ENCODE assay signal across 8 cellular contexts in the genomic region with DNA sequence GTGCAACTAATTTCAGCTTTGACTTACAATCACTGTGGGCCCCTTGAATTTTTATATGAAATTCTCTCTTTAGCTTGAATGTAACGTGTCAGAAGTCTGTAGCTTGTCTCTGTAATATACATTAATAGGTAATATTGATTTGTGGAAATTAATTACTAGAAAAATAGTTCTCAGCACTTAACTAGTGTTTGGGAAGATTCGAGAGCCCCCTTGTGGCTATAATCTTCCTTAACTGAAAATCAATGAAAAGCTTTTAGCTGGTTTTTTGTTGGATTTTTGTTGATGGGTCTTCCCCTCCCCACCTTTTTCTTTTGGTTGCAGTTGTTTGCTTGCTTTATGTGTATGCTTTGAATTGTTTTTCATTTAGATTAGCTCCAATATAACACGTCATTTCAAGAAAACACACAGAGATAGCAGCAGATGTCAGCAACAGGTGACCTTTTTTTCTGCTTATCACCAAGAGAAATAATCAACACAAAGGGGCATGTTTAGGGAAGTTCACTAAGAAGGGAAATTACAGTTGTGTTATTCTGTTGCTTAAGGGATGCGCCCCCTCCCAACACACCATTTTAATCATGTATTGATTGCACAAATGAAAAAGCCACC.
DNase-seq lines count a peak whose midpoint lies in the region; ATAC-seq and TF ChIP-seq lines count a peak whose summit lies in the region.

No MANE protein-coding gene starts in this region.

- no peaks in the 10 kb centered on the region for H3K9me3 Mint-ChIP-seq in neural progenitor cell
- H3K9me3 Mint-ChIP-seq in activated CD4-positive, alpha-beta memory T cell treated with anti-CD3 and anti-CD28 coated beads, Interleukin-2, amount 10 ng/mL, durations not matched to agents 7 days and 5 days = no peaks in the 10 kb centered on the region

- CTCF ChIA-PET in GM10248 (lab: Yijun Ruan, JAX) = interaction anchor here (0.9 to 3.1 kb wide), 10 partner anchors 10 to 798 kb away, joined by 3 to 53 read pairs (median 6); no protein-coding TSS in a partner anchor
- CTCF ChIA-PET in activated CD4-positive, alpha-beta memory T cell treated with anti-CD3 and anti-CD28 coated beads, Interleukin-2, amount 10 ng/mL, durations not matched to agents 7 days and 5 days (lab: Charles Lee) = interaction anchor here (1.0 to 1.3 kb wide), 5 partner anchors 8 to 797 kb away, joined by 3 to 6 read pairs (median 3); no protein-coding TSS in a partner anchor

- peak overlapping the region; percentile 68 for H2AFZ ChIP-seq in neural progenitor cell (replicated peaks)

- H3K4me1 ChIP-seq in neural progenitor cell = peaks cover 6% of the 10 kb centered on the region

- POLR2A ChIA-PET in GM10248 (lab: Yijun Ruan, JAX) = no interaction called here
- POLR2A ChIA-PET in activated CD4-positive, alpha-beta memory T cell treated with anti-CD3 and anti-CD28 coated beads, Interleukin-2, amount 10 ng/mL, durations not matched to agents 7 days and 5 days (lab: Charles Lee) = no interaction called here

- TF ChIP-seq CTCF in GM10248 (IDR thresholded peaks at IDR 0.05; ENCODE audit: control extremely low read depth, extremely low read depth, low read depth, missing control alignments) (peak; percentile 36), dorsolateral prefrontal cortex (IDR thresholded peaks at IDR 0.05 in 54 of 56, conservative IDR thresholded peaks at IDR 0.05 in 2 of 56; ENCODE audit: low read depth in 1 of 56, partially characterized antibody in 56 of 56) (peak; percentile 49 to 79 (median 65)), neural progenitor cell (IDR thresholded peaks at IDR 0.05) (peak; percentile 80)

- ATAC-seq in T-helper 17 cell = no peak
- ATAC-seq in GM21576 (IDR thresholded peaks at IDR 0.05; ENCODE audit: unreplicated experiment) = no peak

- H3K79me2 ChIP-seq in neural progenitor cell (ENCODE audit: low read depth) = no peaks in the 10 kb centered on the region

- peaks cover 4% of the 10 kb centered on the region for H3K9me3 ChIP-seq in neural progenitor cell (ENCODE audit: low read depth)
- no peaks in the 10 kb centered on the region for H3K9me3 ChIP-seq in T-helper 17 cell (ENCODE audit: control insufficient read depth, low read length, poor library complexity, severe bottlenecking)

- H3K9ac ChIP-seq in neural progenitor cell = no peak overlapping the region

- no peak overlapping the region for H3K4me3 ChIP-seq in dorsolateral prefrontal cortex
- H3K4me3 ChIP-seq in neural progenitor cell = no peak overlapping the region

- DNase-seq in GM10248 (ENCODE audit: extremely low spot score) (no peak), NCI-H1694 treated with DMSO at 0.1 percent for 48 hours (lab: John Stamatoyannopoulos, UW) (peak; percentile 27), dorsolateral prefrontal cortex (no peak), neural progenitor cell (ENCODE audit: low spot score) (peak; percentile 55), T-helper 17 cell (no peak), NCI-H128 (lab: John Stamatoyannopoulos, UW; ENCODE audit: unreplicated experiment) (no peak)
- DNase-seq in activated CD4-positive, alpha-beta memory T cell treated with anti-CD3 and anti-CD28 coated beads, Interleukin-2, amount 10 ng/mL, durations not matched to agents 7 days and 5 days = no peak

- H3K4me2 ChIP-seq in neural progenitor cell = no peak overlapping the region

- H3K27me3 ChIP-seq in dorsolateral prefrontal cortex (no peaks in the 10 kb centered on the region), neural progenitor cell (no peaks in the 10 kb centered on the region)

- H3K4me3 Mint-ChIP-seq in neural progenitor cell = no peak overlapping the region
- H3K4me3 Mint-ChIP-seq in T-helper 17 cell = no peak overlapping the region
- H3K4me3 Mint-ChIP-seq in activated CD4-positive, alpha-beta memory T cell treated with anti-CD3 and anti-CD28 coated beads, Interleukin-2, amount 10 ng/mL, durations not matched to agents 7 days and 5 days = no peak overlapping the region

- no peaks in the 10 kb centered on the region for H3F3A ChIP-seq in neural progenitor cell (ENCODE audit: low read depth)

- H3K36me3 ChIP-seq in neural progenitor cell = no peaks in the 10 kb centered on the region

- H3K27me3 Mint-ChIP-seq in neural progenitor cell (ENCODE audit: insufficient read depth, low read depth) (peaks cover 3% of the 10 kb centered on the region), T-helper 17 cell (peaks cover 5% of the 10 kb centered on the region)
- no peaks in the 10 kb centered on the region for H3K27me3 Mint-ChIP-seq in activated CD4-positive, alpha-beta memory T cell treated with anti-CD3 and anti-CD28 coated beads, Interleukin-2, amount 10 ng/mL, durations not matched to agents 7 days and 5 days

- no peaks in the 10 kb centered on the region for H4K20me1 ChIP-seq in neural progenitor cell (ENCODE audit: low read depth)

- H3K27ac ChIP-seq in dorsolateral prefrontal cortex (no peak overlapping the region), neural progenitor cell (no peak overlapping the region)

- intact Hi-C loops in dorsolateral prefrontal cortex (cut with DNase I) = loop anchor here in 1 of 2 donors (10.0 kb wide), 1 partner anchor 803 kb away; no protein-coding TSS in a partner anchor

- H3K36me3 Mint-ChIP-seq in neural progenitor cell (no peaks in the 10 kb centered on the region), T-helper 17 cell (ENCODE audit: low read depth) (no peaks in the 10 kb centered on the region)
- H3K36me3 Mint-ChIP-seq in activated CD4-positive, alpha-beta memory T cell treated with anti-CD3 and anti-CD28 coated beads, Interleukin-2, amount 10 ng/mL, durations not matched to agents 7 days and 5 days (ENCODE audit: low read depth) = no peaks in the 10 kb centered on the region

- H3K4me1 Mint-ChIP-seq in neural progenitor cell (no peaks in the 10 kb centered on the region), T-helper 17 cell (no peaks in the 10 kb centered on the region)
- H3K4me1 Mint-ChIP-seq in activated CD4-positive, alpha-beta memory T cell treated with anti-CD3 and anti-CD28 coated beads, Interleukin-2, amount 10 ng/mL, durations not matched to agents 7 days and 5 days = no peaks in the 10 kb centered on the region

- H3K27ac Mint-ChIP-seq in neural progenitor cell (no peak overlapping the region), T-helper 17 cell (no peak overlapping the region)
- H3K27ac Mint-ChIP-seq in activated CD4-positive, alpha-beta memory T cell treated with anti-CD3 and anti-CD28 coated beads, Interleukin-2, amount 10 ng/mL, durations not matched to agents 7 days and 5 days = no peak overlapping the region

Comparison
In these comparisons a context has a peak if more than half of its experiments do, and no peak if none do; other contexts are left out.
1. DNase-seq: peak in NCI-H1694 treated with DMSO at 0.1 percent for 48 hours (single experiment) and neural progenitor cell (single experiment); none in GM10248 (single experiment), dorsolateral prefrontal cortex (0 of 10), T-helper 17 cell (0 of 3), NCI-H128 (single experiment) and activated CD4-positive, alpha-beta memory T cell treated with anti-CD3 and anti-CD28 coated beads, Interleukin-2, amount 10 ng/mL, durations not matched to agents 7 days and 5 days (single experiment).
2. Peak in every context shown above with its lines, with median percentiles within 50 percentile points of each other: CTCF ChIP-seq.